ENCODE assay signal across 16 cellular contexts in genomic region chr20:3925113-3925695, GRCh38. TPM values are rescaled to one million over a fixed set of nuclear protein-coding genes. Genes with fewer than 3 reads are reported as not detected.
DNase-seq lines count a peak whose midpoint lies in the region; ATAC-seq and TF ChIP-seq lines count a peak whose summit lies in the region.
"Had no signal": no experiment of that assay in that cellular context is flagged by ENCODE, and none has a peak within 500 bp of the region (broad histone marks: within the 10 kb centered on the region; RNA-seq: fewer than 3 reads in every experiment).

No MANE protein-coding gene starts in this region.

- H3K4me3 Mint-ChIP-seq in CD8-positive, alpha-beta T cell: no peak overlapping the region
- H3K4me3 Mint-ChIP-seq in H9: no peak overlapping the region; a peak in 1 of 5 replicates
- H3K4me3 Mint-ChIP-seq in activated naive CD8-positive, alpha-beta T cell treated with anti-CD3 and anti-CD28 coated beads, Interleukin-2, amount 50 U/mL, for 24 hours: no peak overlapping the region
- no peak overlapping the region for H3K4me3 Mint-ChIP-seq in nephron

- H3K14ac ChIP-seq in H9 (ENCODE audit: insufficient read depth, low read length): no peak overlapping the region

- H2BK15ac ChIP-seq in H9 (ENCODE audit: low read depth, low read length): no peak overlapping the region

- no peaks in the 10 kb centered on the region for H3K79me1 ChIP-seq in H9 (ENCODE audit: insufficient read depth, low read depth, low read length, poor library complexity, severe bottlenecking)

- no peak overlapping the region for H3K18ac ChIP-seq in H9 (ENCODE audit: insufficient read length, low read depth, low read length)

- no peak overlapping the region for H3K9ac ChIP-seq in H9 (ENCODE audit: extremely low read depth, insufficient read length, low read length)

- no peak overlapping the region for H2BK120ac ChIP-seq in H9 (ENCODE audit: low read depth, low read length, poor library complexity, severe bottlenecking)

- H3K4me2 ChIP-seq in H9 (ENCODE audit: insufficient read depth, insufficient read length, low read length): no peak overlapping the region
- H3K4me2 ChIP-seq: smooth muscle cell had no signal

- no peak overlapping the region for H4K8ac ChIP-seq in H9 (replicated peaks; ENCODE audit: insufficient read length, low read depth, low read length)

- peaks cover 47% of the 10 kb centered on the region for H3K4me1 Mint-ChIP-seq in CD8-positive, alpha-beta T cell (ENCODE audit: low read depth)
- peaks cover 36 to 40% of the 10 kb centered on the region in 2 experiments for H3K4me1 Mint-ChIP-seq in H9
- peaks cover 44% of the 10 kb centered on the region for H3K4me1 Mint-ChIP-seq in activated naive CD8-positive, alpha-beta T cell treated with anti-CD3 and anti-CD28 coated beads, Interleukin-2, amount 50 U/mL, for 24 hours
- peaks cover 31% of the 10 kb centered on the region for H3K4me1 Mint-ChIP-seq in nephron

- no peak overlapping the region for H2AFZ ChIP-seq in H9 (ENCODE audit: low read length)

- H3K79me2 ChIP-seq in H9 (ENCODE audit: insufficient read depth, low read length): no peaks in the 10 kb centered on the region

- no peak overlapping the region for H4K5ac ChIP-seq in H9 (ENCODE audit: insufficient read length, low read depth, low read length)

- no peak overlapping the region for H2AK5ac ChIP-seq in H9 (ENCODE audit: insufficient read length, low read length)

- no peak overlapping the region for H4K91ac ChIP-seq in H9 (ENCODE audit: insufficient read length, low read depth, low read length)

- H3K36me3 Mint-ChIP-seq in CD8-positive, alpha-beta T cell: peaks cover 52% of the 10 kb centered on the region
- H3K36me3 Mint-ChIP-seq in H9 (ENCODE audit: insufficient read depth in 1 of 3, low read depth in 3 of 3) (peaks cover 22 to 50% (median 39%) of the 10 kb centered on the region in 3 experiments), nephron (ENCODE audit: low read depth) (peaks cover 45% of the 10 kb centered on the region)
- H3K36me3 Mint-ChIP-seq in activated naive CD8-positive, alpha-beta T cell treated with anti-CD3 and anti-CD28 coated beads, Interleukin-2, amount 50 U/mL, for 24 hours (ENCODE audit: low read depth): peaks cover 43% of the 10 kb centered on the region

- H3K27ac ChIP-seq in CD8-positive, alpha-beta T cell (ENCODE audit: low read depth, low read length): no peak overlapping the region
- H3K27ac ChIP-seq in H9 (ENCODE audit: insufficient read length, low read depth, low read length): no peak overlapping the region
- H3K27ac ChIP-seq: colonic mucosa, pancreas had no signal

- no peak overlapping the region for H2BK12ac ChIP-seq in H9 (ENCODE audit: insufficient read length, low read depth, low read length)

- CTCF ChIA-PET in CD8-positive, alpha-beta T cell (lab: Charles Lee): interaction anchor here (0.6 kb wide), 1 partner anchor 214 kb away, joined by 3 read pairs; no protein-coding TSS in a partner anchor

- no peaks in the 10 kb centered on the region for H3K9me3 ChIP-seq in CD8-positive, alpha-beta T cell (ENCODE audit: low read length)
- H3K9me3 ChIP-seq in H9 (ENCODE audit: control insufficient read depth, low read depth, low read length): no peaks in the 10 kb centered on the region
- H3K9me3 ChIP-seq: colonic mucosa, pancreas had no signal

- H2BK20ac ChIP-seq in H9 (ENCODE audit: low read depth, low read length, poor library complexity, severe bottlenecking): no peak overlapping the region

- H3K4me1 ChIP-seq in CD8-positive, alpha-beta T cell (ENCODE audit: insufficient read depth, low read length): peaks cover 4% of the 10 kb centered on the region
- peaks cover 6% of the 10 kb centered on the region; the same call in 1 of the 2 replicates for H3K4me1 ChIP-seq in H9 (ENCODE audit: insufficient read depth, low read length)
- H3K4me1 ChIP-seq: colonic mucosa had no signal

- WGBS in H9 (ENCODE audit: extremely low coverage, insufficient read length, low lambda C conversion rate): no CpG with 5 or more reads among the region's 11 CpGs

- no peak for DNase-seq in CD8-positive, alpha-beta T cell
- DNase-seq in H9 (no peak), medulla oblongata (ENCODE audit: extremely low spot score) (no peak)
- no peak for DNase-seq in activated naive CD8-positive, alpha-beta T cell treated with anti-CD3 and anti-CD28 coated beads, Interleukin-2, amount 50 U/mL, for 24 hours
- DNase-seq: activated CD8-positive, alpha-beta memory T cell treated with anti-CD3 and anti-CD28 coated beads, Interleukin-2, amount 50 U/mL, for 4 hours; colonic mucosa; Karpas-422; mammary epithelial cell; NCI-H1436; pancreas; PC-3 had no signal

- no peaks in the 10 kb centered on the region for H3K23me2 ChIP-seq in H9 (ENCODE audit: insufficient read length, low read depth, low read length, poor library complexity, severe bottlenecking)

- H4K20me1 ChIP-seq in H9 (ENCODE audit: control insufficient read depth, insufficient read depth, insufficient read length): peaks cover 5% of the 10 kb centered on the region

- no peak overlapping the region for H3K4me3 ChIP-seq in CD8-positive, alpha-beta T cell (ENCODE audit: low read depth, low read length)
- H3K4me3 ChIP-seq: colonic mucosa, pancreas, smooth muscle cell had no signal

- no peak for TF ChIP-seq CTCF in CD8-positive, alpha-beta T cell (IDR thresholded peaks at IDR 0.05)
- TF ChIP-seq CTCF in H9 (conservative IDR thresholded peaks at IDR 0.05) (no peak), nephron (IDR thresholded peaks at IDR 0.05; ENCODE audit: unreplicated experiment in 3 of 3) (no peak)

- no peak for ATAC-seq in CD8-positive, alpha-beta T cell
- ATAC-seq in activated naive CD8-positive, alpha-beta T cell treated with anti-CD3 and anti-CD28 coated beads, Interleukin-2, amount 50 U/mL, for 24 hours: no peak
- no peak for ATAC-seq in HG03571 (IDR thresholded peaks at IDR 0.05; ENCODE audit: unreplicated experiment)
- no peak for ATAC-seq in GM19467 (IDR thresholded peaks at IDR 0.05; ENCODE audit: unreplicated experiment)
- ATAC-seq: PC-3, SK-N-SH treated with all-trans-retinoic acid at 6 μM for 48 hours had no signal

- H3K56ac ChIP-seq in H9 (ENCODE audit: insufficient read length, low read depth, low read length): no peak overlapping the region

- intact Hi-C loops in CD8-positive, alpha-beta T cell (cut with DNase I, micrococcal nuclease): loop anchor here in 1 of 2 experiments (5.0 kb wide), 1 partner anchor 33 kb away; no protein-coding TSS in a partner anchor

- POLR2A ChIA-PET in CD8-positive, alpha-beta T cell (lab: Charles Lee): interaction anchor here (0.7 to 1.5 kb wide), 2 partner anchors 85 to 251 kb away, joined by 3 to 4 read pairs; no protein-coding TSS in a partner anchor

- peak overlapping the region; percentile 85 for H3K27ac Mint-ChIP-seq in CD8-positive, alpha-beta T cell
- H3K27ac Mint-ChIP-seq in H9 (peak overlapping the region in 2 of 3 experiments; percentile 76 to 97; a peak in 3 of 7 replicates), nephron (peak overlapping the region in 2 of 3 experiments; percentile 46 to 69)
- peak overlapping the region; percentile 59 for H3K27ac Mint-ChIP-seq in activated naive CD8-positive, alpha-beta T cell treated with anti-CD3 and anti-CD28 coated beads, Interleukin-2, amount 50 U/mL, for 24 hours

- H3K9me3 Mint-ChIP-seq in CD8-positive, alpha-beta T cell: no peaks in the 10 kb centered on the region
- H3K9me3 Mint-ChIP-seq in H9 (no peaks in the 10 kb centered on the region; a peak in 1 of 5 replicates), nephron (no peaks in the 10 kb centered on the region)
- H3K9me3 Mint-ChIP-seq in activated naive CD8-positive, alpha-beta T cell treated with anti-CD3 and anti-CD28 coated beads, Interleukin-2, amount 50 U/mL, for 24 hours: no peaks in the 10 kb centered on the region

- H3K27me3 ChIP-seq in CD8-positive, alpha-beta T cell (ENCODE audit: insufficient read depth, low read length): no peaks in the 10 kb centered on the region
- H3K27me3 ChIP-seq in H9 (ENCODE audit: insufficient read depth, low read length): no peaks in the 10 kb centered on the region
- H3K27me3 ChIP-seq: colonic mucosa, pancreas had no signal

- H3K23ac ChIP-seq in H9 (ENCODE audit: insufficient read length, low read depth, low read length): no peak overlapping the region

- H2BK5ac ChIP-seq in H9 (ENCODE audit: insufficient read length, low read length): no peak overlapping the region

- no peak overlapping the region for H3K4ac ChIP-seq in H9 (ENCODE audit: low read depth, low read length)

- peaks cover 10% of the 10 kb centered on the region for H3K36me3 ChIP-seq in CD8-positive, alpha-beta T cell (ENCODE audit: insufficient read depth, low read length)

- H3K27me3 Mint-ChIP-seq in CD8-positive, alpha-beta T cell (ENCODE audit: low read depth): no peaks in the 10 kb centered on the region
- H3K27me3 Mint-ChIP-seq in H9 (ENCODE audit: low read depth) (peaks cover 4% of the 10 kb centered on the region; the same call in 1 of the 2 replicates), nephron (ENCODE audit: low read depth) (peaks cover 3% of the 10 kb centered on the region)
- H3K27me3 Mint-ChIP-seq in activated naive CD8-positive, alpha-beta T cell treated with anti-CD3 and anti-CD28 coated beads, Interleukin-2, amount 50 U/mL, for 24 hours: no peaks in the 10 kb centered on the region

- no peak overlapping the region for H3T11ph ChIP-seq in H9 (ENCODE audit: low read length)

RNA-seq across cellular contexts. Expression of gene PANK2, which starts 36.0 kb away (rescaled TPM):
- total RNA-seq in CD8-positive, alpha-beta T cell: 10 to 100 TPM; 44.2 to 53.5 TPM
- total RNA-seq in H9 (2021): 61.0 and 65.4 TPM in 2 replicates
